ENCODE assay signal across 15 cellular contexts in the genomic region with DNA sequence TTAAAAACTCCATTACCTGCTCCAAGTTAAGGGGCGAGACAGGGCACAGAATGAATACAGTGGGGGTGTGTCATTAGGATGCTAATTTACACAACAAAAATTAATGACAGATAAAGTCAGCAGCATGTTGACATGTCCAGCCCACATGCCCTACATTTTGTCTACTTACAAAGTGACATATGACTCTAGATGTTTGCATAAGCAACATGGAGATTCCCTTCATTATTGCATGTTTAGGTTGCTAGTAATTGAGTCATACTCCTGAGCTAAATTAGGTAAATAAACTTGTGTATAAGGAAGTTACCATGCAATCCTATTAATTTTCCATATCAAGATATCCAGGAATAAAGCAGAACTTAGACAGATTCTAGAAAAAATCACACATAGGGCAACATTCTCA.
DNase-seq lines count a peak whose midpoint lies in the region; ATAC-seq and TF ChIP-seq lines count a peak whose summit lies in the region.
"Had no signal": no experiment of that assay in that cellular context is flagged by ENCODE, and none has a peak within 500 bp of the region (broad histone marks: within the 10 kb centered on the region; RNA-seq: fewer than 3 reads in every experiment).

No MANE protein-coding gene starts in this region.

- no peak for TF ChIP-seq CTCF in 22Rv1 (IDR thresholded peaks at IDR 0.05)
- no peak for TF ChIP-seq CTCF in astrocyte of the spinal cord (IDR thresholded peaks at IDR 0.05; ENCODE audit: low read depth, low read length)
- no peak for TF ChIP-seq CTCF in mucosa of descending colon (IDR thresholded peaks at IDR 0.05)
- TF ChIP-seq CTCF in GM13976 (IDR thresholded peaks at IDR 0.05; ENCODE audit: borderline replicate concordance, control extremely low read depth, extremely low read depth, insufficient read depth, missing control alignments): no peak

- peaks cover 3% of the 10 kb centered on the region for H3K36me3 Mint-ChIP-seq in IgD-negative memory B cell

- H3K4me3 ChIP-seq in astrocyte of the spinal cord (ENCODE audit: low read depth, low read length) (no peak overlapping the region), mucosa of descending colon (no peak overlapping the region)
- H3K4me3 ChIP-seq: HAP-1 had no signal

- peak; percentile 15 for DNase-seq in astrocyte of the spinal cord (ENCODE audit: low read depth, low spot score)
- DNase-seq in mucosa of descending colon: no peak
- no peak for DNase-seq in activated gamma-delta T cell treated with Interleukin-2 at 50 U/mL for 16 hours
- no peak for DNase-seq in GM13976 (ENCODE audit: low spot score)
- no peak for DNase-seq in SIG-M5 (lab: John Stamatoyannopoulos, UW)
- DNase-seq: activated CD4-positive, alpha-beta T cell treated with anti-CD3 and anti-CD28 coated beads, Interleukin-2, amount 10 ng/mL, durations not matched to agents 24 days and 14 days; activated naive CD8-positive, alpha-beta T cell treated with anti-CD3 and anti-CD28 coated beads, Interleukin-2, amount 50 U/mL, for 24 hours; activated T-cell treated with anti-CD3 and anti-CD28 coated beads, Interleukin-2, amount 50 U/mL, for 1 hour; NCI-H187 treated with DMSO at 0.1 percent for 48 hours; NCI-H526 treated with DMSO at 0.1 percent for 48 hours had no signal

- H3K27ac Mint-ChIP-seq in IgD-negative memory B cell: peak overlapping the region in 2 of 3 donors; percentile 7 to 91
- H3K27ac Mint-ChIP-seq: activated CD4-positive, alpha-beta T cell treated with anti-CD3 and anti-CD28 coated beads, Interleukin-2, amount 10 ng/mL, durations not matched to agents 24 days and 14 days; activated naive CD8-positive, alpha-beta T cell treated with anti-CD3 and anti-CD28 coated beads, Interleukin-2, amount 50 U/mL, for 24 hours; stimulated activated naive CD8-positive, alpha-beta T cell treated with anti-CD3 and anti-CD28 coated beads, Interleukin-15, Interleukin-2, amounts not matched to agents 100 ng/mL and 50 ng/mL, for 24 hours had no signal

- peak overlapping the region; percentile 13 for H3K27ac ChIP-seq in 22Rv1

- peaks cover 39 to 47% (median 44%) of the 10 kb centered on the region in 3 donors for H3K4me1 Mint-ChIP-seq in IgD-negative memory B cell

- ATAC-seq in mucosa of descending colon: peak; percentile 40
- ATAC-seq in GM19463 (IDR thresholded peaks at IDR 0.05; ENCODE audit: unreplicated experiment): no peak

- H3K27me3 Mint-ChIP-seq in IgD-negative memory B cell: no peaks in the 10 kb centered on the region
- H3K27me3 Mint-ChIP-seq: activated naive CD8-positive, alpha-beta T cell treated with anti-CD3 and anti-CD28 coated beads, Interleukin-2, amount 50 U/mL, for 24 hours; stimulated activated naive CD8-positive, alpha-beta T cell treated with anti-CD3 and anti-CD28 coated beads, Interleukin-15, Interleukin-2, amounts not matched to agents 100 ng/mL and 50 ng/mL, for 24 hours had no signal

- no peaks in the 10 kb centered on the region for H3K9me3 Mint-ChIP-seq in IgD-negative memory B cell
- H3K9me3 Mint-ChIP-seq: activated CD4-positive, alpha-beta T cell treated with anti-CD3 and anti-CD28 coated beads, Interleukin-2, amount 10 ng/mL, durations not matched to agents 24 days and 14 days; activated naive CD8-positive, alpha-beta T cell treated with anti-CD3 and anti-CD28 coated beads, Interleukin-2, amount 50 U/mL, for 24 hours; stimulated activated naive CD8-positive, alpha-beta T cell treated with anti-CD3 and anti-CD28 coated beads, Interleukin-15, Interleukin-2, amounts not matched to agents 100 ng/mL and 50 ng/mL, for 24 hours had no signal

- peak overlapping the region in 1 of 4 donors; percentile 62 for H3K4me3 Mint-ChIP-seq in IgD-negative memory B cell
- H3K4me3 Mint-ChIP-seq: activated CD4-positive, alpha-beta T cell treated with anti-CD3 and anti-CD28 coated beads, Interleukin-2, amount 10 ng/mL, durations not matched to agents 24 days and 14 days; activated naive CD8-positive, alpha-beta T cell treated with anti-CD3 and anti-CD28 coated beads, Interleukin-2, amount 50 U/mL, for 24 hours; stimulated activated naive CD8-positive, alpha-beta T cell treated with anti-CD3 and anti-CD28 coated beads, Interleukin-15, Interleukin-2, amounts not matched to agents 100 ng/mL and 50 ng/mL, for 24 hours had no signal

- no peaks in the 10 kb centered on the region for H3K9me3 ChIP-seq in mucosa of descending colon
- H3K9me3 ChIP-seq: HAP-1 had no signal

- in situ Hi-C loops in astrocyte of the spinal cord (cut with HindIII; ENCODE audit: low sequenced_read_pairs) (no loop called here), GM13976 (cut with MboI; ENCODE audit: low sequenced_read_pairs, unreplicated experiment) (loop anchor here (10.0 to 25.0 kb wide), 2 partner anchors 147 to 474 kb away; no protein-coding TSS in a partner anchor)

- peaks cover 7% of the 10 kb centered on the region for H3K4me1 ChIP-seq in mucosa of descending colon (ENCODE audit: low read depth)
- H3K4me1 ChIP-seq: HAP-1 had no signal

- intact Hi-C loops in mucosa of descending colon (cut with DNase I, micrococcal nuclease): loop anchor here in 1 of 2 donors (5.0 to 10.0 kb wide), 2 partner anchors 77 to 154 kb away; no protein-coding TSS in a partner anchor

- H3K36me3 ChIP-seq in mucosa of descending colon (ENCODE audit: low read depth): no peaks in the 10 kb centered on the region
- H3K36me3 ChIP-seq: HAP-1 had no signal
